14 cellular contexts compared by ENCODE assay signal in genomic region chr1:194252189-194252588, GRCh38.
"Had no signal": no experiment of that assay in that cellular context is flagged by ENCODE, and none has a peak within 500 bp of the region (broad histone marks: within the 10 kb centered on the region; RNA-seq: fewer than 3 reads in every experiment).

No MANE protein-coding gene starts in this region.

- H3K9me3 Mint-ChIP-seq: activated CD4-positive, alpha-beta memory T cell treated with anti-CD3 and anti-CD28 coated beads for 36 hours; activated naive CD8-positive, alpha-beta T cell treated with anti-CD3 and anti-CD28 coated beads, Interleukin-2, amount 10 ng/mL, durations not matched to agents 7 days and 5 days had no signal

- H3K4me1 Mint-ChIP-seq: activated naive CD8-positive, alpha-beta T cell treated with anti-CD3 and anti-CD28 coated beads, Interleukin-2, amount 10 ng/mL, durations not matched to agents 7 days and 5 days had no signal

- H3K4me3 ChIP-seq: left ventricle myocardium inferior, ovary, stomach, thoracic aorta had no signal

- H3K36me3 Mint-ChIP-seq: activated CD4-positive, alpha-beta memory T cell treated with anti-CD3 and anti-CD28 coated beads for 36 hours; activated naive CD8-positive, alpha-beta T cell treated with anti-CD3 and anti-CD28 coated beads, Interleukin-2, amount 10 ng/mL, durations not matched to agents 7 days and 5 days had no signal

- H3K27me3 ChIP-seq: foreskin keratinocyte, ovary, stomach had no signal

- H3K36me3 ChIP-seq: left ventricle myocardium inferior, ovary, stomach, thoracic aorta had no signal

- H3K27ac Mint-ChIP-seq: activated CD4-positive, alpha-beta memory T cell treated with anti-CD3 and anti-CD28 coated beads for 36 hours; activated naive CD8-positive, alpha-beta T cell treated with anti-CD3 and anti-CD28 coated beads, Interleukin-2, amount 10 ng/mL, durations not matched to agents 7 days and 5 days; dendritic cell treated with granulocyte-macrophage colony-stimulating factor and Interleukin-4, amounts not matched to agents 40 ng/mL and 50 ng/mL, for 4 days; nephron progenitor cell had no signal

- H3K27me3 Mint-ChIP-seq: activated CD4-positive, alpha-beta memory T cell treated with anti-CD3 and anti-CD28 coated beads for 36 hours; activated naive CD8-positive, alpha-beta T cell treated with anti-CD3 and anti-CD28 coated beads, Interleukin-2, amount 10 ng/mL, durations not matched to agents 7 days and 5 days; dendritic cell treated with granulocyte-macrophage colony-stimulating factor and Interleukin-4, amounts not matched to agents 40 ng/mL and 50 ng/mL, for 4 days had no signal

- DNase-seq: activated CD4-positive, alpha-beta memory T cell treated with anti-CD3 and anti-CD28 coated beads for 36 hours; activated CD8-positive, alpha-beta memory T cell treated with anti-CD3 and anti-CD28 coated beads, Interleukin-2, amount 50 U/mL, for 4 hours; activated naive CD8-positive, alpha-beta T cell treated with anti-CD3 and anti-CD28 coated beads, Interleukin-2, amount 10 ng/mL, durations not matched to agents 7 days and 5 days; central memory CD4-positive, alpha-beta T cell; left ventricle myocardium inferior; mesendoderm; nephron progenitor cell; ovary; stimulated activated CD4-positive, alpha-beta T cell treated with anti-CD3 and anti-CD28 coated beads, Interleukin-4, amount 100 ng/mL, for 4 hours; stomach; T-helper 9 cell had no signal

- H3K4me3 Mint-ChIP-seq: activated CD4-positive, alpha-beta memory T cell treated with anti-CD3 and anti-CD28 coated beads for 36 hours; activated naive CD8-positive, alpha-beta T cell treated with anti-CD3 and anti-CD28 coated beads, Interleukin-2, amount 10 ng/mL, durations not matched to agents 7 days and 5 days; dendritic cell treated with granulocyte-macrophage colony-stimulating factor and Interleukin-4, amounts not matched to agents 40 ng/mL and 50 ng/mL, for 4 days; nephron progenitor cell had no signal

- ATAC-seq: foreskin keratinocyte had no signal

- H3K27ac ChIP-seq: foreskin keratinocyte, left ventricle myocardium inferior, ovary, stomach, thoracic aorta had no signal

- H3K4me1 ChIP-seq: foreskin keratinocyte, left ventricle myocardium inferior, stomach had no signal
